In genomic region chr12:49283541-49284429, GRCh38 we compare ENCODE assay signal across 18 cellular contexts. TPM values are rescaled to one million over a fixed set of nuclear protein-coding genes. Genes with fewer than 3 reads are reported as not detected.
DNase-seq lines count a peak whose midpoint lies in the region; ATAC-seq, FAIRE-seq and TF ChIP-seq lines count a peak whose summit lies in the region.
"Had no signal": no experiment of that assay in that cellular context is flagged by ENCODE, and none has a peak within 500 bp of the region (broad histone marks: within the 10 kb centered on the region; RNA-seq: fewer than 3 reads in every experiment).

No MANE protein-coding gene starts in this region.

- ATAC-seq in A549 (peak; percentile 80 to 92), HG02852 (IDR thresholded peaks at IDR 0.05; ENCODE audit: unreplicated experiment) (no peak), GM18861 (IDR thresholded peaks at IDR 0.05; ENCODE audit: unreplicated experiment) (no peak)
- ATAC-seq: activated CD8-positive, alpha-beta T cell treated with anti-CD3 and anti-CD28 coated beads, Interleukin-2, amount 10 ng/mL, durations not matched to agents 7 days and 5 days; effector memory CD8-positive, alpha-beta T cell; left cardiac atrium; stimulated activated memory B cell treated with anti-CD40 and anti-IgM and Interleukin-4, amounts not matched to agents 10 μg/mL and 1 μg/mL and 100 μg/mL, for 72 hours had no signal

- H3K27ac ChIP-seq in A549: no peak overlapping the region

- TF ChIP-seq CTCF in A549 (IDR thresholded peaks at IDR 0.05) (peak; percentile 13; the same call in 1 of the 3 replicates), HFF-Myc (IDR thresholded peaks at IDR 0.05; ENCODE audit: low read depth, low read length, missing control alignments) (peak; percentile 27), fibroblast of mammary gland (conservative IDR thresholded peaks at IDR 0.05; ENCODE audit: control insufficient read depth, insufficient read depth, low read depth, low read length) (peak; percentile 17)

- no peaks in the 10 kb centered on the region for H3K9me3 ChIP-seq in A549

- DNase-seq in A549 (ENCODE audit: low read depth in 1 of 2, low spot score in 1 of 2) (no peak), HFF-Myc (ENCODE audit: extremely low read depth, low read depth) (no peak), fibroblast of mammary gland (ENCODE audit: low read depth) (no peak), T-helper 9 cell (no peak)
- DNase-seq: activated CD8-positive, alpha-beta T cell treated with anti-CD3 and anti-CD28 coated beads, Interleukin-2, amount 10 ng/mL, durations not matched to agents 7 days and 5 days; activated gamma-delta T cell; DMS 273 treated with DMSO at 0.1 percent for 48 hours; effector memory CD8-positive, alpha-beta T cell; KG1; left cardiac atrium; naive B cell; NCI-H146; NCI-H524 treated with DMSO at 0.1 percent for 48 hours; stimulated activated CD4-positive, alpha-beta T cell treated with anti-CD3 and anti-CD28 coated beads, Interleukin-4, amount 100 ng/mL, for 1 hour had no signal

- no peak for FAIRE-seq in A549 (lab: Jason Lieb, UNC)
- FAIRE-seq: urothelium cell line had no signal

- 56% methylated on average over 18 of the region's 25 CpGs for WGBS in A549 (ENCODE audit: missing lambda C conversion rate)

- H3K4me3 ChIP-seq in A549 (no peak overlapping the region), HFF-Myc (replicated peaks; ENCODE audit: low read depth, low read length) (no peak overlapping the region), fibroblast of mammary gland (ENCODE audit: control insufficient read depth, low read depth, low read length) (no peak overlapping the region)

- peak in 1 of 2 experiments; percentile 13; a peak in 1 of 5 replicates for TF ChIP-seq RAD21 in A549 (conservative IDR thresholded peaks at IDR 0.05 in 1 of 2, IDR thresholded peaks at IDR 0.05 in 1 of 2)

- H3K4me2 ChIP-seq in A549: no peak overlapping the region

- POLR2A ChIA-PET in A549 (lab: Yijun Ruan, JAX): interaction anchor here (1.8 kb wide), 1 partner anchor 19 kb away, joined by 5 read pairs; the partner anchor contains the start of gene TUBA1C

- H3K4me1 ChIP-seq in A549: 0 out of 3 replicates have a peak, but pooled peaks cover 9% of the 10 kb centered on the region

- no peak for TF ChIP-seq POLR2A in A549 (IDR thresholded peaks at IDR 0.05; ENCODE audit: low read length)

- TF ChIP-seq EP300 in A549 (IDR thresholded peaks at IDR 0.05): no peak

- CTCF ChIA-PET in A549 (lab: Yijun Ruan, JAX): interaction anchor here (0.5 to 15.8 kb wide), 11 partner anchors 10 to 112 kb away, joined by 3 to 164 read pairs (median 3); partner anchors contain the start of genes PRPH and TUBA1C

TF ChIP-seq in A549, 52 proteins besides CTCF, POLR2A, EP300 and RAD21:
- no peak for TF ChIP-seq HMGXB4 (CRISPR knock-in tag; IDR thresholded peaks at IDR 0.05; ENCODE audit: borderline replicate concordance)
- TF ChIP-seq KDM1A (IDR thresholded peaks at IDR 0.05; ENCODE audit: low read depth): no peak
- no peak for TF ChIP-seq BHLHE40 (IDR thresholded peaks at IDR 0.05; ENCODE audit: low read depth, low read length)
- TF ChIP-seq RCOR1 (IDR thresholded peaks at IDR 0.05; ENCODE audit: low read depth, low read length): no peak
- no peak for TF ChIP-seq SMC3 (IDR thresholded peaks at IDR 0.05)

RNA-seq across cellular contexts. Expression of gene PRPH, which starts 11.2 kb away (rescaled TPM):
- polyA plus RNA-seq in A549 (2011; rRNA removed) (1.7 and 2.0 TPM in 2 replicates), A549 (2017; fragmentation: RNase III; extraction: RNeasy Plus Mini Kit Qiagen cat#74134 plus additional on column Dnase treatment) (0.42 to 0.67 TPM (median 0.50 TPM) in 3 replicates)
- 0.95 and 1.3 TPM in 2 replicates for polyA plus RNA-seq in A549 (2012; cell fraction: cytosol; rRNA removed)
- 0.72 and 1.3 TPM in 2 replicates for polyA plus RNA-seq in A549 (2012; cell fraction: nucleus; rRNA removed)
- polyA minus RNA-seq in A549 (2011; rRNA and poly(A)+ RNA removed): 1.3 and 3.1 TPM in 2 replicates

RNA-seq across cellular contexts. Expression of gene TUBA1C, which starts 18.9 kb away (rescaled TPM):
- polyA plus RNA-seq in A549 (2011; rRNA removed): 1,183 and 1,488 TPM in 2 replicates
- 3,774 and 4,321 TPM in 2 replicates for polyA plus RNA-seq in A549 (2012; cell fraction: cytosol; rRNA removed)
- 3,587 and 3,861 TPM in 2 replicates for polyA plus RNA-seq in A549 (2012; cell fraction: nucleus; rRNA removed)
- polyA plus RNA-seq in A549 (2017; fragmentation: RNase III; extraction: RNeasy Plus Mini Kit Qiagen cat#74134 plus additional on column Dnase treatment): 1,577 to 1,940 TPM (median 1,656 TPM) in 3 replicates
- 1,919 and 2,604 TPM in 2 replicates for polyA minus RNA-seq in A549 (2011; rRNA and poly(A)+ RNA removed)

RNA-seq across cellular contexts. Expression of gene TROAP, which starts 39.3 kb away (rescaled TPM):
- 50.0 and 56.4 TPM in 2 replicates for polyA plus RNA-seq in A549 (2011; rRNA removed)
- polyA plus RNA-seq in A549 (2012; cell fraction: cytosol; rRNA removed): 108 and 115 TPM in 2 replicates
- 170 and 181 TPM in 2 replicates for polyA plus RNA-seq in A549 (2012; cell fraction: nucleus; rRNA removed)
- 49.3 to 59.3 TPM (median 55.5 TPM) in 3 replicates for polyA plus RNA-seq in A549 (2017; fragmentation: RNase III; extraction: RNeasy Plus Mini Kit Qiagen cat#74134 plus additional on column Dnase treatment)
- 41.0 and 46.7 TPM in 2 replicates for polyA minus RNA-seq in A549 (2011; rRNA and poly(A)+ RNA removed)

RNA-seq across cellular contexts. Expression of gene C1QL4, which starts 53.2 kb away (rescaled TPM):
- polyA plus RNA-seq in A549 (2011; rRNA removed): 0.99 and 1.5 TPM in 2 replicates
- polyA plus RNA-seq in A549 (2012; cell fraction: cytosol; rRNA removed): 3.4 and 5.1 TPM in 2 replicates
- 5.8 and 8.4 TPM in 2 replicates for polyA plus RNA-seq in A549 (2012; cell fraction: nucleus; rRNA removed)
- polyA plus RNA-seq in A549 (2017; fragmentation: RNase III; extraction: RNeasy Plus Mini Kit Qiagen cat#74134 plus additional on column Dnase treatment): 2.2 to 2.8 TPM (median 2.8 TPM) in 3 replicates
- polyA minus RNA-seq in A549 (2011; rRNA and poly(A)+ RNA removed): 0.66 and 0.83 TPM in 2 replicates

Comparison
In these comparisons a context has a peak if more than half of its experiments do, and no peak if none do; other contexts are left out.
1. ATAC-seq: peak in A549 (2 of 2); none in HG02852 (single experiment) and GM18861 (single experiment).
2. Peak in every context shown above with its lines, with median percentiles within 50 percentile points of each other: CTCF ChIP-seq.